ENCODE assay signal across 8 cellular contexts in genomic region chr1:16009030-16009460, GRCh38. TPM values are rescaled to one million over a fixed set of nuclear protein-coding genes. Genes with fewer than 3 reads are reported as not detected.
DNase-seq lines count a peak whose midpoint lies in the region; ATAC-seq and TF ChIP-seq lines count a peak whose summit lies in the region.

No MANE protein-coding gene starts in this region.

- peak; percentile 98 for TF ChIP-seq CTCF in A673 (conservative IDR thresholded peaks at IDR 0.05; ENCODE audit: low read depth, low read length)
- TF ChIP-seq CTCF in GM13977 (IDR thresholded peaks at IDR 0.05; ENCODE audit: extremely low read depth, insufficient read depth, missing control alignments), result peak; percentile 91
- TF ChIP-seq CTCF in left lung (IDR thresholded peaks at IDR 0.05), result peak; percentile 92 to 95

- H3K27ac ChIP-seq in A673 (ENCODE audit: low read depth, low read length, poor library complexity, severe bottlenecking) (no peak overlapping the region), left lung (no peak overlapping the region)

- no TSS peak for BruUV-seq in A673 (replicated peaks; lab: Mats Ljungman, UMichigan)

- H3K27me3 ChIP-seq in A673 (replicated peaks; ENCODE audit: insufficient read depth, low read depth, low read length, poor library complexity) (no peaks in the 10 kb centered on the region), left lung (peaks cover 0 to 13% of the 10 kb centered on the region in 2 donors)

- POLR2A ChIA-PET in A673 (lab: Charles Lee; ENCODE audit: low non-redundant PET), result no interaction called here

- H3K36me3 ChIP-seq in A673 (ENCODE audit: insufficient read depth, low read length, poor library complexity, severe bottlenecking) (no peaks in the 10 kb centered on the region), left lung (no peaks in the 10 kb centered on the region)

- peak; percentile 63 for ATAC-seq in left lung
- ATAC-seq in HG02623 (IDR thresholded peaks at IDR 0.05; ENCODE audit: unreplicated experiment), result no peak

- intact Hi-C loops in A673 (cut with micrococcal nuclease; ENCODE audit: unreplicated experiment) (loop anchor here (1.0 to 5.0 kb wide), 2 partner anchors 47 to 353 kb away; no protein-coding TSS in a partner anchor), left lung (cut with DNase I) (no loop called here)

- CTCF ChIA-PET in A673 (lab: Charles Lee), result interaction anchor here (0.5 to 1.1 kb wide), 2 partner anchors 73 to 178 kb away, joined by 3 to 6 read pairs; no protein-coding TSS in a partner anchor

- in situ Hi-C loops in GM13977 (cut with MboI; ENCODE audit: low pct_unique_long_range_greater_than_20kb, low sequenced_read_pairs, unreplicated experiment), result no loop called here

- H3K9me3 ChIP-seq in A673 (ENCODE audit: low read depth, low read length, poor library complexity, severe bottlenecking), result no peaks in the 10 kb centered on the region
- H3K9me3 ChIP-seq in left lung, result no peaks in the 10 kb centered on the region

- DNase-seq in A673 (ENCODE audit: low spot score), result peak; percentile 84
- DNase-seq in GM13977 (ENCODE audit: low spot score), result peak; percentile 77
- DNase-seq in NCI-H2196 treated with DMSO at 0.1 percent for 48 hours (lab: John Stamatoyannopoulos, UW; ENCODE audit: unreplicated experiment), result peak; percentile 57
- peak; percentile 66 to 71 for DNase-seq in activated CD4-positive, alpha-beta T cell treated with anti-CD3 and anti-CD28 coated beads for 24 hours (ENCODE audit: low read depth in 2 of 2)
- DNase-seq in cerebellar cortex (ENCODE audit: low spot score), result peak; percentile 93
- DNase-seq in left lung, result peak; percentile 76 to 90
- DNase-seq in stimulated activated CD4-positive, alpha-beta T cell treated with anti-CD3 and anti-CD28 coated beads, Interleukin-4, amount 100 ng/mL, for 4 hours, result peak; percentile 60 to 69

- H3K4me3 ChIP-seq in A673 (ENCODE audit: low read depth, low read length, poor library complexity, severe bottlenecking) (no peak overlapping the region), left lung (no peak overlapping the region)

- H3K4me1 ChIP-seq in A673 (ENCODE audit: insufficient read depth, low read length, poor library complexity, severe bottlenecking) (peaks cover 10% of the 10 kb centered on the region), left lung (peaks cover 10 to 17% of the 10 kb centered on the region in 2 donors)

RNA-seq across cellular contexts. Expression of gene SRARP, which starts 5.0 kb away (rescaled TPM):
- total RNA-seq in A673 (2021), result not detected in 2 replicates
- not detected for total RNA-seq in left lung

RNA-seq across cellular contexts. Expression of gene HSPB7, which starts 8.8 kb away (rescaled TPM):
- total RNA-seq in A673 (2021) (not detected in 2 replicates), left lung (10 to 100 TPM in 1 of 2 donors, 1 to 10 TPM in 1; 4.2 to 22.1 TPM)

RNA-seq across cellular contexts. Expression of gene CLCNKA, which starts 12.8 kb away (rescaled TPM):
- total RNA-seq in A673 (2021) (0.26 TPM in 1 of 2 replicates, not detected in the other), left lung (under 1 TPM; 0.12 to 0.39 TPM)

RNA-seq across cellular contexts. Expression of gene ZBTB17, which starts 33.1 kb away (rescaled TPM):
- total RNA-seq in A673 (2021) (50.1 and 50.3 TPM in 2 replicates), left lung (10 to 100 TPM; 31.2 to 39.9 TPM)

RNA-seq across cellular contexts. Expression of gene CLCNKB, which starts 34.5 kb away (rescaled TPM):
- total RNA-seq in A673 (2021), result 0.13 TPM in 1 of 2 replicates, not detected in the other
- total RNA-seq in left lung, result 1 to 10 TPM in 1 of 2 donors, not detected in 1; 1.1 TPM
